ENCODE assay signal across 9 cellular contexts in the genomic region with DNA sequence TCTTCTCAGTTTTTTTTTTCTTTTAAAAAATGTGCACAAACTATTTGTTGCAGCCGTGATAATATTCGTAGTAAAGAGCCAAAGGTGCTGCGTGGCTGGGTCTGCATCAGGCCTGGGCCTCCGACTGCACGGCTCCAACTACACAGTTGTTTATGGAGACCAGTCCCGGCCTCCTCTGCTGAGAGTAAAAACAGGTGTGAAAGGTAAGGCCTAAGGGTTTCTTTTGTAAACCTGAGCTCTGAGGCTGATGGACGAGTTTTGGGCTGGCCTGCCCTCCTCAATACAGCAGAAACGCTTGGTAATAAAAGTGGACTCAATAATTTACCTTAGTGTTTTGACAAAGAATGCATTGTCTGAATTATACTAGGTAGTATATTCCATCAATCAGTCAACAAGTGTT. TPM values are rescaled to one million over a fixed set of nuclear protein-coding genes. Genes with fewer than 3 reads are reported as not detected.
DNase-seq lines count a peak whose midpoint lies in the region; ATAC-seq, FAIRE-seq and TF ChIP-seq lines count a peak whose summit lies in the region.
"Had no signal": no experiment of that assay in that cellular context is flagged by ENCODE, and none has a peak within 500 bp of the region (broad histone marks: within the 10 kb centered on the region; RNA-seq: fewer than 3 reads in every experiment).

No MANE protein-coding gene starts in this region.

- H3K79me2 ChIP-seq in endothelial cell of umbilical vein (ENCODE audit: control insufficient read depth, insufficient read depth, low read length), result peaks cover 86% of the 10 kb centered on the region

- peak; percentile 66 for DNase-seq in ELF-1 (ENCODE audit: low read depth, low spot score)
- DNase-seq in NCI-H748 treated with DMSO at 0.1 percent for 48 hours (lab: John Stamatoyannopoulos, UW), result peak; percentile 21
- DNase-seq in endothelial cell of umbilical vein (ENCODE audit: low read depth, low spot score), result no peak
- DNase-seq in psoas muscle, result no peak
- no peak for DNase-seq in neuronal stem cell (ENCODE audit: low spot score)

- H3K9ac ChIP-seq in endothelial cell of umbilical vein (replicated peaks; ENCODE audit: extremely low read depth, insufficient read depth, low read length) (peak overlapping the region; percentile 100), neuronal stem cell (ENCODE audit: low read depth, low read length, poor library complexity) (no peak overlapping the region)

- no peak overlapping the region for H3K18ac ChIP-seq in neuronal stem cell (ENCODE audit: low read length)

- H2AFZ ChIP-seq in endothelial cell of umbilical vein (ENCODE audit: low read depth, low read length) (no peak overlapping the region), neuronal stem cell (ENCODE audit: low read length) (no peak overlapping the region)

- CTCF ChIA-PET in endothelial cell of umbilical vein (lab: Charles Lee), result interaction anchor here (1.4 to 9.0 kb wide), 9 partner anchors 9 to 133 kb away, joined by 3 to 68 read pairs (median 29); no protein-coding TSS in a partner anchor

- TF ChIP-seq CTCF in endothelial cell of umbilical vein (IDR thresholded peaks at IDR 0.05; ENCODE audit: extremely low read depth in 1 of 2, insufficient read depth in 1 of 2, low read depth in 1 of 2, low read length in 2 of 2), result no peak
- no peak for TF ChIP-seq CTCF in psoas muscle (IDR thresholded peaks at IDR 0.05)

- H3K27ac ChIP-seq in endothelial cell of umbilical vein (ENCODE audit: insufficient read depth, low read depth, low read length) (peak overlapping the region; percentile 89), psoas muscle (peak overlapping the region; percentile 89), neuronal stem cell (replicated peaks; ENCODE audit: low read length) (no peak overlapping the region)
- H3K27ac ChIP-seq: HL-60 had no signal

- peaks cover 8% of the 10 kb centered on the region for H3K79me1 ChIP-seq in neuronal stem cell (ENCODE audit: low read depth, low read length)

- no peak for TF ChIP-seq POLR2A in endothelial cell of umbilical vein (IDR thresholded peaks at IDR 0.05; ENCODE audit: low read depth, low read length)

- intact Hi-C loops in endothelial cell of umbilical vein (cut with micrococcal nuclease) (no loop called here), psoas muscle (cut with DNase I) (loop anchor here in 1 of 2 donors (10.0 kb wide), 1 partner anchor 209 kb away; a partner anchor contains a TSS)

- H3K4me2 ChIP-seq in endothelial cell of umbilical vein (ENCODE audit: insufficient read depth, low read length), result peak overlapping the region; percentile 97
- H3K4me2 ChIP-seq in neuronal stem cell (ENCODE audit: insufficient read depth, low read length, poor library complexity, severe bottlenecking), result no peak overlapping the region

- no peak for FAIRE-seq in endothelial cell of umbilical vein (lab: Jason Lieb, UNC)

- H3K27me3 ChIP-seq in endothelial cell of umbilical vein (ENCODE audit: control insufficient read depth in 2 of 2, insufficient read depth in 2 of 2, low read length in 2 of 2) (no peaks in the 10 kb centered on the region), psoas muscle (ENCODE audit: insufficient read depth in 3 of 3, low read length in 2 of 3) (no peaks in the 10 kb centered on the region), neuronal stem cell (ENCODE audit: control insufficient read depth in 3 of 3, insufficient read depth in 3 of 3, low read depth in 1 of 3, low read length in 3 of 3) (no peaks in the 10 kb centered on the region)

- H3K36me3 ChIP-seq in endothelial cell of umbilical vein (ENCODE audit: control insufficient read depth in 2 of 2, extremely low read depth in 1 of 2, insufficient read depth in 2 of 2, low read length in 2 of 2), result no peaks in the 10 kb centered on the region
- no peaks in the 10 kb centered on the region for H3K36me3 ChIP-seq in psoas muscle (ENCODE audit: insufficient read depth in 1 of 2, low read depth in 1 of 2)
- no peaks in the 10 kb centered on the region for H3K36me3 ChIP-seq in neuronal stem cell (replicated peaks in 1 of 2; ENCODE audit: control insufficient read depth in 2 of 2, insufficient read depth in 2 of 2, low read length in 2 of 2)

- WGBS in psoas muscle, 3 donors, result 16 to 27% (median 18%) methylated on average over 8 of the region's 8 CpGs
- no CpG with 5 or more reads among the region's 8 CpGs for WGBS in neuronal stem cell (ENCODE audit: extremely low coverage in 2 of 2, insufficient read length in 2 of 2, insufficient replicate concordance in 1 of 2), 2 donors

- H3K4me1 ChIP-seq in endothelial cell of umbilical vein (ENCODE audit: control insufficient read depth, extremely low read depth, insufficient read depth, low read length), result peaks cover 57% of the 10 kb centered on the region
- peaks cover 50% of the 10 kb centered on the region for H3K4me1 ChIP-seq in psoas muscle
- peaks cover 13 to 21% of the 10 kb centered on the region in 2 donors for H3K4me1 ChIP-seq in neuronal stem cell (ENCODE audit: control insufficient read depth in 2 of 2, insufficient read depth in 1 of 2, low read depth in 1 of 2, low read length in 2 of 2)

- ATAC-seq in psoas muscle (no peak), HG03565 (IDR thresholded peaks at IDR 0.05; ENCODE audit: unreplicated experiment) (no peak), GM21619 (IDR thresholded peaks at IDR 0.05; ENCODE audit: unreplicated experiment) (no peak), GM19351 (IDR thresholded peaks at IDR 0.05; ENCODE audit: unreplicated experiment) (no peak)

- peak overlapping the region; percentile 9 to 100 (median 54) for H3K4me3 ChIP-seq in endothelial cell of umbilical vein (replicated peaks in 1 of 3; ENCODE audit: insufficient read depth in 1 of 3, low read depth in 1 of 3, low read length in 3 of 3)
- H3K4me3 ChIP-seq in psoas muscle, result peak overlapping the region; percentile 83
- no peak overlapping the region for H3K4me3 ChIP-seq in neuronal stem cell (ENCODE audit: low read length in 2 of 2)

- H2BK120ac ChIP-seq in neuronal stem cell (ENCODE audit: low read depth, low read length), result no peak overlapping the region

- H3K4ac ChIP-seq in neuronal stem cell (ENCODE audit: low read length), result no peak overlapping the region

- H4K8ac ChIP-seq in neuronal stem cell (ENCODE audit: low read depth, low read length), result no peak overlapping the region

- H3K23ac ChIP-seq in neuronal stem cell (ENCODE audit: low read depth, low read length, poor library complexity), result no peak overlapping the region

- no peak overlapping the region for H2AK5ac ChIP-seq in neuronal stem cell (ENCODE audit: low read depth, low read length)

- no peak overlapping the region for H3K14ac ChIP-seq in neuronal stem cell (ENCODE audit: low read length)

- H3K9me3 ChIP-seq in endothelial cell of umbilical vein (replicated peaks; ENCODE audit: control insufficient read depth, insufficient read depth, low read length) (no peaks in the 10 kb centered on the region), psoas muscle (no peaks in the 10 kb centered on the region), neuronal stem cell (replicated peaks in 1 of 2; ENCODE audit: control insufficient read depth in 2 of 2, insufficient read depth in 1 of 2, low read depth in 1 of 2, low read length in 2 of 2) (no peaks in the 10 kb centered on the region)

- POLR2A ChIA-PET in endothelial cell of umbilical vein (lab: Charles Lee), result interaction anchor here (1.1 to 1.6 kb wide), 2 partner anchors 40 to 102 kb away, joined by 3 to 4 read pairs; no protein-coding TSS in a partner anchor

- no peaks in the 10 kb centered on the region for H3K9me1 ChIP-seq in endothelial cell of umbilical vein (replicated peaks; ENCODE audit: control insufficient read depth, extremely low read depth, insufficient read depth, low read length)

- no peak overlapping the region for H2BK5ac ChIP-seq in neuronal stem cell (ENCODE audit: low read length)

- no TSS peak for BruUV-seq in endothelial cell of umbilical vein (replicated peaks; lab: Mats Ljungman, UMichigan)

- no peak overlapping the region for H2BK12ac ChIP-seq in neuronal stem cell (ENCODE audit: low read length)

- H4K20me1 ChIP-seq in endothelial cell of umbilical vein (replicated peaks; ENCODE audit: control insufficient read depth, extremely low read depth, insufficient read depth, low read length), result no peaks in the 10 kb centered on the region

- H2BK15ac ChIP-seq in neuronal stem cell (ENCODE audit: low read length), result no peak overlapping the region

- dilution Hi-C loops in endothelial cell of umbilical vein (cut with MboI; ENCODE audit: extremely low pct_ligation_motif_present, low sequenced_read_pairs), result no loop called here

- no peak overlapping the region for H4K91ac ChIP-seq in neuronal stem cell (ENCODE audit: low read depth, low read length, poor library complexity)

TF ChIP-seq in endothelial cell of umbilical vein, 7 proteins besides CTCF, POLR2A, EP300 and RAD21:
- TF ChIP-seq MYC (IDR thresholded peaks at IDR 0.05; ENCODE audit: low read depth, low read length) (no peak), GATA2 (IDR thresholded peaks at IDR 0.05; ENCODE audit: insufficient read depth, insufficient read length, low read depth, low read length) (no peak), EZH2 (IDR thresholded peaks at IDR 0.05; ENCODE audit: borderline replicate concordance, low read depth, low read length, severe bottlenecking) (no peak), POLR2AphosphoS5 (IDR thresholded peaks at IDR 0.05; ENCODE audit: insufficient read depth, low read depth, low read length) (no peak), JUN (IDR thresholded peaks at IDR 0.05; ENCODE audit: borderline replicate concordance, insufficient read depth, insufficient read length, low read depth) (no peak), FOS (IDR thresholded peaks at IDR 0.05; ENCODE audit: borderline replicate concordance, insufficient read depth, low read length) (no peak)
- TF ChIP-seq, protein P1, sequence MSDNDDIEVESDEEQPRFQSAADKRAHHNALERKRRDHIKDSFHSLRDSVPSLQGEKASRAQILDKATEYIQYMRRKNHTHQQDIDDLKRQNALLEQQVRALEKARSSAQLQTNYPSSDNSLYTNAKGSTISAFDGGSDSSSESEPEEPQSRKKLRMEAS (IDR thresholded peaks at IDR 0.05; ENCODE audit: insufficient read depth, insufficient read length), result no peak

RNA-seq across cellular contexts. Expression of a gene that starts 3.9 kb away (rescaled TPM):
- 75.6 and 76.5 TPM in 2 replicates for total RNA-seq in endothelial cell of umbilical vein
- polyA plus RNA-seq in endothelial cell of umbilical vein, result 23.2 and 32.9 TPM in 2 replicates
- 28.8 and 30.4 TPM in 2 replicates for polyA plus RNA-seq in endothelial cell of umbilical vein (2011; cell fraction: cytosol; rRNA removed)
- polyA plus RNA-seq in endothelial cell of umbilical vein (2011; cell fraction: nucleus; rRNA removed), result 49.5 and 54.3 TPM in 2 replicates
- 57.3 and 67.5 TPM in 2 replicates for polyA plus RNA-seq in endothelial cell of umbilical vein (2012)
- polyA minus RNA-seq in endothelial cell of umbilical vein, result 99.8 and 107 TPM in 2 replicates
- 27.8 TPM for polyA minus RNA-seq in endothelial cell of umbilical vein (2011; cell fraction: cytosol; rRNA and poly(A)+ RNA removed)
- 148 and 189 TPM in 2 replicates for polyA minus RNA-seq in endothelial cell of umbilical vein (2011; cell fraction: nucleus; rRNA and poly(A)+ RNA removed)
- total RNA-seq in psoas muscle, result 10 to 100 TPM; 54.3 to 93.1 (median 77.8) TPM
- polyA plus RNA-seq in psoas muscle, result 10 to 100 TPM; 13.3 to 61.9 (median 27.4) TPM
- polyA plus RNA-seq in neuronal stem cell (2013, experiment 1 of 2), result 19.1 TPM
- 22.7 TPM for polyA plus RNA-seq in neuronal stem cell (2013, experiment 2 of 2)

Comparison
In these comparisons a context has a peak if more than half of its experiments do, and no peak if none do; other contexts are left out.
1. DNase-seq: peak in ELF-1 (single experiment) and NCI-H748 treated with DMSO at 0.1 percent for 48 hours (single experiment); none in endothelial cell of umbilical vein (single experiment), psoas muscle (0 of 2) and neuronal stem cell (single experiment).
2. H3K4me3 ChIP-seq: peak in endothelial cell of umbilical vein (3 of 3) and psoas muscle (single experiment); none in neuronal stem cell (0 of 2).